ENCODE assay signal across 1 cellular context in the genomic region with DNA sequence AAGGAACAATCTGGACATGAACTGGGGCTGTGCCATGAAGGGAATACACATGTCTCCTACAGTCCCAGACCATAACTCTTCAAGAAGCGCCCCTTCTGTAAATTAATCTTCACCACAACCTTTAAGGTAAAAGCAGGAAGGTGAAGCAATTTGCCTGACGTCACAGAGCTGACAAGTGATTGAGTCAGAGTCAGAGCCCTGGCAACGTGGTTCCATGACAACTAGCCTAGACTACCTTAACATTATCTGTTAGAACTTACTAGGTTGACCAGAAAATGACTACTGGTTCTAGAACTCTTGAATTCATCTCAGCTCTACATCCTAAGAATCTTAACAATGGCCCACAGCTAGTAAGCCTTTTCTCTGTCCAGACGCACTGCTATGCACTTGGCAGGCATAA.
TF ChIP-seq lines count a peak whose summit lies in the region.

No MANE protein-coding gene starts in this region.

TF ChIP-seq in HepG2, 621 proteins besides CTCF, POLR2A, EP300 and RAD21 (continued from another document):
- TF ChIP-seq, protein P1, sequence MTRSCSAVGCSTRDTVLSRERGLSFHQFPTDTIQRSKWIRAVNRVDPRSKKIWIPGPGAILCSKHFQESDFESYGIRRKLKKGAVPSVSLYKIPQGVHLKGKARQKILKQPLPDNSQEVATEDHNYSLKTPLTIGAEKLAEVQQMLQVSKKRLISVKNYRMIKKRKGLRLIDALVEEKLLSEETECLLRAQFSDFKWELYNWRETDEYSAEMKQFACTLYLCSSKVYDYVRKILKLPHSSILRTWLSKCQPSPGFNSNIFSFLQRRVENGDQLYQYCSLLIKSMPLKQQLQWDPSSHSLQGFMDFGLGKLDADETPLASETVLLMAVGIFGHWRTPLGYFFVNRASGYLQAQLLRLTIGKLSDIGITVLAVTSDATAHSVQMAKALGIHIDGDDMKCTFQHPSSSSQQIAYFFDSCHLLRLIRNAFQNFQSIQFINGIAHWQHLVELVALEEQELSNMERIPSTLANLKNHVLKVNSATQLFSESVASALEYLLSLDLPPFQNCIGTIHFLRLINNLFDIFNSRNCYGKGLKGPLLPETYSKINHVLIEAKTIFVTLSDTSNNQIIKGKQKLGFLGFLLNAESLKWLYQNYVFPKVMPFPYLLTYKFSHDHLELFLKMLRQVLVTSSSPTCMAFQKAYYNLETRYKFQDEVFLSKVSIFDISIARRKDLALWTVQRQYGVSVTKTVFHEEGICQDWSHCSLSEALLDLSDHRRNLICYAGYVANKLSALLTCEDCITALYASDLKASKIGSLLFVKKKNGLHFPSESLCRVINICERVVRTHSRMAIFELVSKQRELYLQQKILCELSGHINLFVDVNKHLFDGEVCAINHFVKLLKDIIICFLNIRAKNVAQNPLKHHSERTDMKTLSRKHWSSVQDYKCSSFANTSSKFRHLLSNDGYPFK (CRISPR knock-in tag; IDR thresholded peaks at IDR 0.05; ENCODE audit: borderline replicate concordance) = no peak
- TF ChIP-seq, protein P2, sequence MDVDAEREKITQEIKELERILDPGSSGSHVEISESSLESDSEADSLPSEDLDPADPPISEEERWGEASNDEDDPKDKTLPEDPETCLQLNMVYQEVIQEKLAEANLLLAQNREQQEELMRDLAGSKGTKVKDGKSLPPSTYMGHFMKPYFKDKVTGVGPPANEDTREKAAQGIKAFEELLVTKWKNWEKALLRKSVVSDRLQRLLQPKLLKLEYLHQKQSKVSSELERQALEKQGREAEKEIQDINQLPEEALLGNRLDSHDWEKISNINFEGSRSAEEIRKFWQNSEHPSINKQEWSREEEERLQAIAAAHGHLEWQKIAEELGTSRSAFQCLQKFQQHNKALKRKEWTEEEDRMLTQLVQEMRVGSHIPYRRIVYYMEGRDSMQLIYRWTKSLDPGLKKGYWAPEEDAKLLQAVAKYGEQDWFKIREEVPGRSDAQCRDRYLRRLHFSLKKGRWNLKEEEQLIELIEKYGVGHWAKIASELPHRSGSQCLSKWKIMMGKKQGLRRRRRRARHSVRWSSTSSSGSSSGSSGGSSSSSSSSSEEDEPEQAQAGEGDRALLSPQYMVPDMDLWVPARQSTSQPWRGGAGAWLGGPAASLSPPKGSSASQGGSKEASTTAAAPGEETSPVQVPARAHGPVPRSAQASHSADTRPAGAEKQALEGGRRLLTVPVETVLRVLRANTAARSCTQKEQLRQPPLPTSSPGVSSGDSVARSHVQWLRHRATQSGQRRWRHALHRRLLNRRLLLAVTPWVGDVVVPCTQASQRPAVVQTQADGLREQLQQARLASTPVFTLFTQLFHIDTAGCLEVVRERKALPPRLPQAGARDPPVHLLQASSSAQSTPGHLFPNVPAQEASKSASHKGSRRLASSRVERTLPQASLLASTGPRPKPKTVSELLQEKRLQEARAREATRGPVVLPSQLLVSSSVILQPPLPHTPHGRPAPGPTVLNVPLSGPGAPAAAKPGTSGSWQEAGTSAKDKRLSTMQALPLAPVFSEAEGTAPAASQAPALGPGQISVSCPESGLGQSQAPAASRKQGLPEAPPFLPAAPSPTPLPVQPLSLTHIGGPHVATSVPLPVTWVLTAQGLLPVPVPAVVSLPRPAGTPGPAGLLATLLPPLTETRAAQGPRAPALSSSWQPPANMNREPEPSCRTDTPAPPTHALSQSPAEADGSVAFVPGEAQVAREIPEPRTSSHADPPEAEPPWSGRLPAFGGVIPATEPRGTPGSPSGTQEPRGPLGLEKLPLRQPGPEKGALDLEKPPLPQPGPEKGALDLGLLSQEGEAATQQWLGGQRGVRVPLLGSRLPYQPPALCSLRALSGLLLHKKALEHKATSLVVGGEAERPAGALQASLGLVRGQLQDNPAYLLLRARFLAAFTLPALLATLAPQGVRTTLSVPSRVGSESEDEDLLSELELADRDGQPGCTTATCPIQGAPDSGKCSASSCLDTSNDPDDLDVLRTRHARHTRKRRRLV (CRISPR knock-in tag; IDR thresholded peaks at IDR 0.05) = no peak
